In the genomic region with DNA sequence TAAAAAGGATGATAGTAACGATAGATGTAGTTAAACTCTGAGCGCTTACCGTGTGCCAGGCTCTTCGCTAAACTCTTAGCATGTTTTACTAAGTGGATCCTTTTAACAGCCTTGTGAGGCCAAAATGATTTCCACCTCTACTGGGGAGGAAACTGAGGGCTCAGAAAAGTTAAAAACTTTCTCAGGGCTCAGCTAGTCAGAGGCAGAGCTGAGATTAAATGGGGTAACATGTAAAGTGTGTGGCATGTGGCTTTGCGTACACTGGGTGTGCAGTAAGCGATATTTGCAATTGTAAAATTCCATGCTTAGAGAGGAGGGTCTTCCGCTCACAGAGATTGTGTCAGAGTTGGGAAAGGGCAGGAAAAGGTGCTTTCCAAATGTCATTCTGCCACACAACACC, we compare ENCODE assay signal across 9 cellular contexts. TPM values are rescaled to one million over a fixed set of nuclear protein-coding genes. Genes with fewer than 3 reads are reported as not detected.
A peak's percentile ranks its signal among the peaks of the same experiment; 100 is the strongest.
DNase-seq lines count a peak whose midpoint lies in the region; ATAC-seq and TF ChIP-seq lines count a peak whose summit lies in the region.
"Had no signal": no experiment of that assay in that cellular context is flagged by ENCODE, and none has a peak within 500 bp of the region (broad histone marks: within the 10 kb centered on the region; RNA-seq: fewer than 3 reads in every experiment).

No MANE protein-coding gene starts in this region.

- peak overlapping the region; percentile 94 for H3K4me3 Mint-ChIP-seq in CD4-positive, alpha-beta T cell

- TF ChIP-seq CTCF in CD4-positive, alpha-beta T cell (IDR thresholded peaks at IDR 0.05): no peak
- no peak for TF ChIP-seq CTCF in NB4 (IDR thresholded peaks at IDR 0.05; ENCODE audit: low read depth, low read length)

- H3K27ac ChIP-seq in CD4-positive, alpha-beta T cell (ENCODE audit: low read depth, low read length): no peak overlapping the region
- H3K27ac ChIP-seq in effector memory CD4-positive, alpha-beta T cell (ENCODE audit: insufficient read depth, low read length, poor library complexity, severe bottlenecking): peak overlapping the region; percentile 99

- POLR2A ChIA-PET in CD4-positive, alpha-beta T cell (lab: Charles Lee): interaction anchor here (0.8 to 1.7 kb wide), 7 partner anchors 9 to 57 kb away, joined by 3 to 9 read pairs (median 4); a partner anchor contains a TSS

- no peak for ATAC-seq in CD4-positive, alpha-beta T cell (ENCODE audit: poor library complexity)
- ATAC-seq in GM21526 (IDR thresholded peaks at IDR 0.05; ENCODE audit: low FRiP score, unreplicated experiment): no peak

- intact Hi-C loops in CD4-positive, alpha-beta T cell (cut with DNase I, micrococcal nuclease): loop anchor here in 1 of 2 experiments (2.0 to 10.0 kb wide), 3 partner anchors 14 to 1462 kb away; a partner anchor contains a TSS

- H3K36me3 Mint-ChIP-seq in CD4-positive, alpha-beta T cell (ENCODE audit: low read depth): peaks cover 48% of the 10 kb centered on the region

- H3K27me3 Mint-ChIP-seq in CD4-positive, alpha-beta T cell: no peaks in the 10 kb centered on the region

- H3K27ac Mint-ChIP-seq in CD4-positive, alpha-beta T cell: peak overlapping the region; percentile 93

- no peak for TF ChIP-seq POLR2A in NB4 (IDR thresholded peaks at IDR 0.05; ENCODE audit: extremely low read depth, insufficient read length)

- CTCF ChIA-PET in CD4-positive, alpha-beta T cell (lab: Charles Lee): interaction anchor here (0.6 to 1.3 kb wide), 3 partner anchors 15 to 147 kb away, joined by 3 to 5 read pairs (median 4); no protein-coding TSS in a partner anchor

- peak overlapping the region; percentile 98 for H3K4me3 ChIP-seq in NB4 (ENCODE audit: low read depth, low read length)
- peak overlapping the region; percentile 64 for H3K4me3 ChIP-seq in effector memory CD4-positive, alpha-beta T cell (ENCODE audit: insufficient read depth, low read depth, low read length, poor library complexity, severe bottlenecking)
- H3K4me3 ChIP-seq in neuron (ENCODE audit: low read length): peak overlapping the region; percentile 85

- H3K4me1 Mint-ChIP-seq in CD4-positive, alpha-beta T cell (ENCODE audit: low read depth): peaks cover 36% of the 10 kb centered on the region

- H3K27me3 ChIP-seq in CD4-positive, alpha-beta T cell (ENCODE audit: control insufficient read depth, insufficient read depth, low read length): no peaks in the 10 kb centered on the region
- no peaks in the 10 kb centered on the region for H3K27me3 ChIP-seq in effector memory CD4-positive, alpha-beta T cell (replicated peaks; ENCODE audit: control insufficient read depth, insufficient read depth, low read length, poor library complexity, severe bottlenecking)
- H3K27me3 ChIP-seq in neuron (ENCODE audit: insufficient read depth, low read length): no peaks in the 10 kb centered on the region

- peaks cover 31% of the 10 kb centered on the region for H3K36me3 ChIP-seq in effector memory CD4-positive, alpha-beta T cell (ENCODE audit: control insufficient read depth, insufficient read depth, low read length)
- peaks cover 33% of the 10 kb centered on the region for H3K36me3 ChIP-seq in neuron (ENCODE audit: insufficient read depth, low read length)

- H2AFZ ChIP-seq in neuron (ENCODE audit: low read depth, low read length): no peak overlapping the region

- no peaks in the 10 kb centered on the region for H3K9me3 ChIP-seq in CD4-positive, alpha-beta T cell (ENCODE audit: control insufficient read depth, low read length)
- H3K9me3 ChIP-seq in effector memory CD4-positive, alpha-beta T cell (ENCODE audit: control insufficient read depth, low read length): no peaks in the 10 kb centered on the region
- no peaks in the 10 kb centered on the region for H3K9me3 ChIP-seq in neuron (ENCODE audit: low read length)

- H3K9me3 Mint-ChIP-seq in CD4-positive, alpha-beta T cell: no peaks in the 10 kb centered on the region

- no peak for DNase-seq in CD4-positive, alpha-beta T cell
- DNase-seq in NB4 (ENCODE audit: low read depth) (no peak), OCI-M2 (lab: John Stamatoyannopoulos, UW; ENCODE audit: unreplicated experiment) (no peak), DMS79 (lab: John Stamatoyannopoulos, UW) (no peak), AG20443 (ENCODE audit: low spot score) (no peak)
- no peak for DNase-seq in effector memory CD4-positive, alpha-beta T cell
- DNase-seq: NCI-H1105 had no signal

- peaks cover 44% of the 10 kb centered on the region for H3K4me1 ChIP-seq in effector memory CD4-positive, alpha-beta T cell (ENCODE audit: control insufficient read depth, insufficient read depth, low read length, poor library complexity, severe bottlenecking)
- H3K4me1 ChIP-seq in neuron (ENCODE audit: insufficient read depth, low read length): peaks cover 25% of the 10 kb centered on the region

RNA-seq across cellular contexts. Expression of a gene that starts 1.7 kb away (rescaled TPM):
- 100 to 1,000 TPM; 209 to 212 TPM for total RNA-seq in CD4-positive, alpha-beta T cell

RNA-seq across cellular contexts. Expression of a gene that starts 8.5 kb away (rescaled TPM):
- total RNA-seq in CD4-positive, alpha-beta T cell: 1 to 10 TPM; 1.7 to 1.8 TPM

RNA-seq across cellular contexts. Expression of a gene that starts 13.1 kb away (rescaled TPM):
- total RNA-seq in CD4-positive, alpha-beta T cell: 10 to 100 TPM; 23.1 to 24.7 TPM

RNA-seq across cellular contexts. Expression of a gene that starts 15.8 kb away (rescaled TPM):
- 10 to 100 TPM; 45.2 to 46.6 TPM for total RNA-seq in CD4-positive, alpha-beta T cell

RNA-seq across cellular contexts. Expression of a gene that starts 18.5 kb away (rescaled TPM):
- total RNA-seq in CD4-positive, alpha-beta T cell: 10 to 100 TPM; 39.0 to 40.5 TPM
